ENCODE assay signal across 1 cellular context in genomic region chr17:42010898-42011516, GRCh38.
TF ChIP-seq lines count a peak whose summit lies in the region.

No MANE protein-coding gene starts in this region.

TF ChIP-seq in IMR-90, 13 proteins besides CTCF, POLR2A, EP300 and RAD21 (continued from another document):
- TF ChIP-seq USF2 (IDR thresholded peaks at IDR 0.05; ENCODE audit: low read depth, low read length) = no peak
- TF ChIP-seq ELK1 (IDR thresholded peaks at IDR 0.05; ENCODE audit: borderline replicate concordance, low read depth, low read length) = no peak
- no peak for TF ChIP-seq MAZ (IDR thresholded peaks at IDR 0.05; ENCODE audit: borderline replicate concordance, low read depth, low read length)
- TF ChIP-seq NFE2L2 (IDR thresholded peaks at IDR 0.05; ENCODE audit: low read depth, low read length) = no peak
